ENCODE assay signal across 1 cellular context in the genomic region with DNA sequence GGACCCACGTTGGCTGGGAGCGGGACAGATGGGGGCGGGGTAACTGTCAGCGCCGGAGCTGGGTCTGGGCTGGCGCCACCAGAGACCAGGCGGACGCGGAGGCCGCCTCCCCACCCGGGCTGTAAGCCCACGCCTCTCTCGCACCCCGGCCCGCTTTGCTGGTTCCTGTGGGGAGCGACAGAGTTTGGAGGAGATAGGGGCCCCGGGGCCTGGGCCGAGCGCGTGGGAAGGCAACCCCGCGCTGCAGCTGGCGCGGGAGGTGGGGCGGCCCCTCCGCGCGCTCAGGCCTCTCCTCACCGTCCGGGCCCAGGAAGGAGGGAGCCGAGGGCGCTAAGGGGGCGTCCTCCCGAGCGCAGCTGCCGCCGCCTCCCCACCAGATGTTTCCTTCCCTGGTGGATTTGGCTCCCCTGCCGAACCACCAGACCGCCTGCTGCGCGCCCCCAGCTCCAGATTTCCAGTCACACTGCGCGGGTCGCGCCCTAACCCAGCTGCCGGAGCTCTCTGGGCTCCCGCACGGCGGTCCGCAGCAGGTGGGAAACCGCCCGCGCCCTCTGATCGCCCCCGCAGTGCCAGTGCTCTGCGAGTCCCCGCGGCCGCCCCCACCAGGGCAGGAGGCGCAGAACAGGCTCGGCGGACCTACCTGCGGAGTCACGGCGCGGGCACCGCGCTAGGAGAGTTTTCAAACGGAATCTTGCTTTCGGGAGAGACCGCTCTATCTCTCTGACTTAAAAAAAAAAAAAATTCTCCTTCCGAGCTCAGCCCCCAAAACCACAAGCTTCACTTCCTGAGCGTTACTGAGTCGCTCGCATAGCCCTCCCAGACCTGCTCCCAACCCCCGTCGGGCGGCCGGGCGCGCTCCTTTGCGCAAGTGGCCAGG.
TF ChIP-seq lines count a peak whose summit lies in the region.

No MANE protein-coding gene starts in this region.

TF ChIP-seq in HepG2, 621 proteins besides CTCF, POLR2A, EP300 and RAD21 (continued from another document and continues in another):
- TF ChIP-seq, protein P1, sequence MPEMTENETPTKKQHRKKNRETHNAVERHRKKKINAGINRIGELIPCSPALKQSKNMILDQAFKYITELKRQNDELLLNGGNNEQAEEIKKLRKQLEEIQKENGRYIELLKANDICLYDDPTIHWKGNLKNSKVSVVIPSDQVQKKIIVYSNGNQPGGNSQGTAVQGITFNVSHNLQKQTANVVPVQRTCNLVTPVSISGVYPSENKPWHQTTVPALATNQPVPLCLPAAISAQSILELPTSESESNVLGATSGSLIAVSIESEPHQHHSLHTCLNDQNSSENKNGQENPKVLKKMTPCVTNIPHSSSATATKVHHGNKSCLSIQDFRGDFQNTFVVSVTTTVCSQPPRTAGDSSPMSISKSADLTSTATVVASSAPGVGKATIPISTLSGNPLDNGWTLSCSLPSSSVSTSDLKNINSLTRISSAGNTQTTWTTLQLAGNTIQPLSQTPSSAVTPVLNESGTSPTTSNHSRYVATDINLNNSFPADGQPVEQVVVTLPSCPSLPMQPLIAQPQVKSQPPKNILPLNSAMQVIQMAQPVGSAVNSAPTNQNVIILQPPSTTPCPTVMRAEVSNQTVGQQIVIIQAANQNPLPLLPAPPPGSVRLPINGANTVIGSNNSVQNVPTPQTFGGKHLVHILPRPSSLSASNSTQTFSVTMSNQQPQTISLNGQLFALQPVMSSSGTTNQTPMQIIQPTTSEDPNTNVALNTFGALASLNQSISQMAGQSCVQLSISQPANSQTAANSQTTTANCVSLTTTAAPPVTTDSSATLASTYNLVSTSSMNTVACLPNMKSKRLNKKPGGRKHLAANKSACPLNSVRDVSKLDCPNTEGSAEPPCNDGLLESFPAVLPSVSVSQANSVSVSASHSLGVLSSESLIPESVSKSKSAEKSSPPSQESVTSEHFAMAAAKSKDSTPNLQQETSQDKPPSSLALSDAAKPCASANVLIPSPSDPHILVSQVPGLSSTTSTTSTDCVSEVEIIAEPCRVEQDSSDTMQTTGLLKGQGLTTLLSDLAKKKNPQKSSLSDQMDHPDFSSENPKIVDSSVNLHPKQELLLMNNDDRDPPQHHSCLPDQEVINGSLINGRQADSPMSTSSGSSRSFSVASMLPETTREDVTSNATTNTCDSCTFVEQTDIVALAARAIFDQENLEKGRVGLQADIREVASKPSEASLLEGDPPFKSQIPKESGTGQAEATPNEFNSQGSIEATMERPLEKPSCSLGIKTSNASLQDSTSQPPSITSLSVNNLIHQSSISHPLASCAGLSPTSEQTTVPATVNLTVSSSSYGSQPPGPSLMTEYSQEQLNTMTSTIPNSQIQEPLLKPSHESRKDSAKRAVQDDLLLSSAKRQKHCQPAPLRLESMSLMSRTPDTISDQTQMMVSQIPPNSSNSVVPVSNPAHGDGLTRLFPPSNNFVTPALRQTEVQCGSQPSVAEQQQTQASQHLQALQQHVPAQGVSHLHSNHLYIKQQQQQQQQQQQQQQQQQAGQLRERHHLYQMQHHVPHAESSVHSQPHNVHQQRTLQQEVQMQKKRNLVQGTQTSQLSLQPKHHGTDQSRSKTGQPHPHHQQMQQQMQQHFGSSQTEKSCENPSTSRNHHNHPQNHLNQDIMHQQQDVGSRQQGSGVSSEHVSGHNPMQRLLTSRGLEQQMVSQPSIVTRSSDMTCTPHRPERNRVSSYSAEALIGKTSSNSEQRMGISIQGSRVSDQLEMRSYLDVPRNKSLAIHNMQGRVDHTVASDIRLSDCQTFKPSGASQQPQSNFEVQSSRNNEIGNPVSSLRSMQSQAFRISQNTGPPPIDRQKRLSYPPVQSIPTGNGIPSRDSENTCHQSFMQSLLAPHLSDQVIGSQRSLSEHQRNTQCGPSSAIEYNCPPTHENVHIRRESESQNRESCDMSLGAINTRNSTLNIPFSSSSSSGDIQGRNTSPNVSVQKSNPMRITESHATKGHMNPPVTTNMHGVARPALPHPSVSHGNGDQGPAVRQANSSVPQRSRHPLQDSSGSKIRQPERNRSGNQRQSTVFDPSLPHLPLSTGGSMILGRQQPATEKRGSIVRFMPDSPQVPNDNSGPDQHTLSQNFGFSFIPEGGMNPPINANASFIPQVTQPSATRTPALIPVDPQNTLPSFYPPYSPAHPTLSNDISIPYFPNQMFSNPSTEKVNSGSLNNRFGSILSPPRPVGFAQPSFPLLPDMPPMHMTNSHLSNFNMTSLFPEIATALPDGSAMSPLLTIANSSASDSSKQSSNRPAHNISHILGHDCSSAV (CRISPR knock-in tag; IDR thresholded peaks at IDR 0.05; ENCODE audit: borderline replicate concordance): 0 out of 2 replicates have a peak, but pooled peaks have one; percentile 10
- no peak for TF ChIP-seq NCOA2 (CRISPR knock-in tag; IDR thresholded peaks at IDR 0.05)
- TF ChIP-seq, protein P2, sequence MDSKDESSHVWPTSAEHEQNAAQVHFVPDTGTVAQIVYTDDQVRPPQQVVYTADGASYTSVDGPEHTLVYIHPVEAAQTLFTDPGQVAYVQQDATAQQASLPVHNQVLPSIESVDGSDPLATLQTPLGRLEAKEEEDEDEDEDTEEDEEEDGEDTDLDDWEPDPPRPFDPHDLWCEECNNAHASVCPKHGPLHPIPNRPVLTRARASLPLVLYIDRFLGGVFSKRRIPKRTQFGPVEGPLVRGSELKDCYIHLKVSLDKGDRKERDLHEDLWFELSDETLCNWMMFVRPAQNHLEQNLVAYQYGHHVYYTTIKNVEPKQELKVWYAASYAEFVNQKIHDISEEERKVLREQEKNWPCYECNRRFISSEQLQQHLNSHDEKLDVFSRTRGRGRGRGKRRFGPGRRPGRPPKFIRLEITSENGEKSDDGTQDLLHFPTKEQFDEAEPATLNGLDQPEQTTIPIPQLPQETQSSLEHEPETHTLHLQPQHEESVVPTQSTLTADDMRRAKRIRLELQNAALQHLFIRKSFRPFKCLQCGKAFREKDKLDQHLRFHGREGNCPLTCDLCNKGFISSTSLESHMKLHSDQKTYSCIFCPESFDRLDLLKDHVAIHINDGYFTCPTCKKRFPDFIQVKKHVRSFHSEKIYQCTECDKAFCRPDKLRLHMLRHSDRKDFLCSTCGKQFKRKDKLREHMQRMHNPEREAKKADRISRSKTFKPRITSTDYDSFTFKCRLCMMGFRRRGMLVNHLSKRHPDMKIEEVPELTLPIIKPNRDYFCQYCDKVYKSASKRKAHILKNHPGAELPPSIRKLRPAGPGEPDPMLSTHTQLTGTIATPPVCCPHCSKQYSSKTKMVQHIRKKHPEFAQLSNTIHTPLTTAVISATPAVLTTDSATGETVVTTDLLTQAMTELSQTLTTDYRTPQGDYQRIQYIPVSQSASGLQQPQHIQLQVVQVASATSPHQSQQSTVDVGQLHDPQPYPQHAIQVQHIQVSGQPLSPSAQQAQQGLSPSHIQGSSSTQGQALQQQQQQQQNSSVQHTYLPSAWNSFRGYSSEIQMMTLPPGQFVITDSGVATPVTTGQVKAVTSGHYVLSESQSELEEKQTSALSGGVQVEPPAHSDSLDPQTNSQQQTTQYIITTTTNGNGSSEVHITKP (CRISPR knock-in tag; IDR thresholded peaks at IDR 0.05; ENCODE audit: low read depth): no peak; the same call in 1 of the 2 replicates
- TF ChIP-seq SOX6 (IDR thresholded peaks at IDR 0.05): no peak
- TF ChIP-seq SOX6 (CRISPR knock-in tag; IDR thresholded peaks at IDR 0.05): peak; percentile 15; the same call in 1 of the 2 replicates
- no peak; the same call in 1 of the 2 replicates for TF ChIP-seq SMYD3 (CRISPR knock-in tag; IDR thresholded peaks at IDR 0.05)
- TF ChIP-seq, protein P3, sequence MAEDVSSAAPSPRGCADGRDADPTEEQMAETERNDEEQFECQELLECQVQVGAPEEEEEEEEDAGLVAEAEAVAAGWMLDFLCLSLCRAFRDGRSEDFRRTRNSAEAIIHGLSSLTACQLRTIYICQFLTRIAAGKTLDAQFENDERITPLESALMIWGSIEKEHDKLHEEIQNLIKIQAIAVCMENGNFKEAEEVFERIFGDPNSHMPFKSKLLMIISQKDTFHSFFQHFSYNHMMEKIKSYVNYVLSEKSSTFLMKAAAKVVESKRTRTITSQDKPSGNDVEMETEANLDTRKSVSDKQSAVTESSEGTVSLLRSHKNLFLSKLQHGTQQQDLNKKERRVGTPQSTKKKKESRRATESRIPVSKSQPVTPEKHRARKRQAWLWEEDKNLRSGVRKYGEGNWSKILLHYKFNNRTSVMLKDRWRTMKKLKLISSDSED (CRISPR knock-in tag; IDR thresholded peaks at IDR 0.05): no peak
- TF ChIP-seq, protein P4, sequence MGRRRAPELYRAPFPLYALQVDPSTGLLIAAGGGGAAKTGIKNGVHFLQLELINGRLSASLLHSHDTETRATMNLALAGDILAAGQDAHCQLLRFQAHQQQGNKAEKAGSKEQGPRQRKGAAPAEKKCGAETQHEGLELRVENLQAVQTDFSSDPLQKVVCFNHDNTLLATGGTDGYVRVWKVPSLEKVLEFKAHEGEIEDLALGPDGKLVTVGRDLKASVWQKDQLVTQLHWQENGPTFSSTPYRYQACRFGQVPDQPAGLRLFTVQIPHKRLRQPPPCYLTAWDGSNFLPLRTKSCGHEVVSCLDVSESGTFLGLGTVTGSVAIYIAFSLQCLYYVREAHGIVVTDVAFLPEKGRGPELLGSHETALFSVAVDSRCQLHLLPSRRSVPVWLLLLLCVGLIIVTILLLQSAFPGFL (CRISPR knock-in tag; IDR thresholded peaks at IDR 0.05): no peak
- TF ChIP-seq, protein P5, sequence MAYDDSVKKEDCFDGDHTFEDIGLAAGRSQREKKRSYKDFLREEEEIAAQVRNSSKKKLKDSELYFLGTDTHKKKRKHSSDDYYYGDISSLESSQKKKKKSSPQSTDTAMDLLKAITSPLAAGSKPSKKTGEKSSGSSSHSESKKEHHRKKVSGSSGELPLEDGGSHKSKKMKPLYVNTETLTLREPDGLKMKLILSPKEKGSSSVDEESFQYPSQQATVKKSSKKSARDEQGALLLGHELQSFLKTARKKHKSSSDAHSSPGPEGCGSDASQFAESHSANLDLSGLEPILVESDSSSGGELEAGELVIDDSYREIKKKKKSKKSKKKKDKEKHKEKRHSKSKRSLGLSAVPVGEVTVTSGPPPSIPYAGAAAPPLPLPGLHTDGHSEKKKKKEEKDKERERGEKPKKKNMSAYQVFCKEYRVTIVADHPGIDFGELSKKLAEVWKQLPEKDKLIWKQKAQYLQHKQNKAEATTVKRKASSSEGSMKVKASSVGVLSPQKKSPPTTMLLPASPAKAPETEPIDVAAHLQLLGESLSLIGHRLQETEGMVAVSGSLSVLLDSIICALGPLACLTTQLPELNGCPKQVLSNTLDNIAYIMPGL (CRISPR knock-in tag; IDR thresholded peaks at IDR 0.05; ENCODE audit: borderline replicate concordance in 1 of 2, low read depth in 1 of 2): peak; percentile 94 to 96
- peak; percentile 19; the same call in 1 of the 2 replicates for TF ChIP-seq STAT5B (CRISPR knock-in tag; IDR thresholded peaks at IDR 0.05)
- TF ChIP-seq RCOR2 (CRISPR knock-in tag; IDR thresholded peaks at IDR 0.05): no peak
- TF ChIP-seq PITX1 (CRISPR knock-in tag; IDR thresholded peaks at IDR 0.05): no peak
- TF ChIP-seq FIP1L1 (IDR thresholded peaks at IDR 0.05; ENCODE audit: borderline replicate concordance, insufficient read depth, low read depth, low read length): no peak
- TF ChIP-seq TBL1XR1 (IDR thresholded peaks at IDR 0.05; ENCODE audit: borderline replicate concordance, low read length, partially characterized antibody): no peak
- TF ChIP-seq, protein P6, sequence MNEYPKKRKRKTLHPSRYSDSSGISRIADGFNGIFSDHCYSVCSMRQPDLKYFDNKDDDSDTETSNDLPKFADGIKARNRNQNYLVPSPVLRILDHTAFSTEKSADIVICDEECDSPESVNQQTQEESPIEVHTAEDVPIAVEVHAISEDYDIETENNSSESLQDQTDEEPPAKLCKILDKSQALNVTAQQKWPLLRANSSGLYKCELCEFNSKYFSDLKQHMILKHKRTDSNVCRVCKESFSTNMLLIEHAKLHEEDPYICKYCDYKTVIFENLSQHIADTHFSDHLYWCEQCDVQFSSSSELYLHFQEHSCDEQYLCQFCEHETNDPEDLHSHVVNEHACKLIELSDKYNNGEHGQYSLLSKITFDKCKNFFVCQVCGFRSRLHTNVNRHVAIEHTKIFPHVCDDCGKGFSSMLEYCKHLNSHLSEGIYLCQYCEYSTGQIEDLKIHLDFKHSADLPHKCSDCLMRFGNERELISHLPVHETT (CRISPR knock-in tag; conservative IDR thresholded peaks at IDR 0.05): no peak
- TF ChIP-seq ZNF737 (CRISPR knock-in tag; IDR thresholded peaks at IDR 0.05; ENCODE audit: borderline replicate concordance): no peak
- TF ChIP-seq SMARCE1 (IDR thresholded peaks at IDR 0.05; ENCODE audit: borderline replicate concordance): no peak
- TF ChIP-seq SNAPC2 (CRISPR knock-in tag; IDR thresholded peaks at IDR 0.05): no peak
- TF ChIP-seq, protein P7, sequence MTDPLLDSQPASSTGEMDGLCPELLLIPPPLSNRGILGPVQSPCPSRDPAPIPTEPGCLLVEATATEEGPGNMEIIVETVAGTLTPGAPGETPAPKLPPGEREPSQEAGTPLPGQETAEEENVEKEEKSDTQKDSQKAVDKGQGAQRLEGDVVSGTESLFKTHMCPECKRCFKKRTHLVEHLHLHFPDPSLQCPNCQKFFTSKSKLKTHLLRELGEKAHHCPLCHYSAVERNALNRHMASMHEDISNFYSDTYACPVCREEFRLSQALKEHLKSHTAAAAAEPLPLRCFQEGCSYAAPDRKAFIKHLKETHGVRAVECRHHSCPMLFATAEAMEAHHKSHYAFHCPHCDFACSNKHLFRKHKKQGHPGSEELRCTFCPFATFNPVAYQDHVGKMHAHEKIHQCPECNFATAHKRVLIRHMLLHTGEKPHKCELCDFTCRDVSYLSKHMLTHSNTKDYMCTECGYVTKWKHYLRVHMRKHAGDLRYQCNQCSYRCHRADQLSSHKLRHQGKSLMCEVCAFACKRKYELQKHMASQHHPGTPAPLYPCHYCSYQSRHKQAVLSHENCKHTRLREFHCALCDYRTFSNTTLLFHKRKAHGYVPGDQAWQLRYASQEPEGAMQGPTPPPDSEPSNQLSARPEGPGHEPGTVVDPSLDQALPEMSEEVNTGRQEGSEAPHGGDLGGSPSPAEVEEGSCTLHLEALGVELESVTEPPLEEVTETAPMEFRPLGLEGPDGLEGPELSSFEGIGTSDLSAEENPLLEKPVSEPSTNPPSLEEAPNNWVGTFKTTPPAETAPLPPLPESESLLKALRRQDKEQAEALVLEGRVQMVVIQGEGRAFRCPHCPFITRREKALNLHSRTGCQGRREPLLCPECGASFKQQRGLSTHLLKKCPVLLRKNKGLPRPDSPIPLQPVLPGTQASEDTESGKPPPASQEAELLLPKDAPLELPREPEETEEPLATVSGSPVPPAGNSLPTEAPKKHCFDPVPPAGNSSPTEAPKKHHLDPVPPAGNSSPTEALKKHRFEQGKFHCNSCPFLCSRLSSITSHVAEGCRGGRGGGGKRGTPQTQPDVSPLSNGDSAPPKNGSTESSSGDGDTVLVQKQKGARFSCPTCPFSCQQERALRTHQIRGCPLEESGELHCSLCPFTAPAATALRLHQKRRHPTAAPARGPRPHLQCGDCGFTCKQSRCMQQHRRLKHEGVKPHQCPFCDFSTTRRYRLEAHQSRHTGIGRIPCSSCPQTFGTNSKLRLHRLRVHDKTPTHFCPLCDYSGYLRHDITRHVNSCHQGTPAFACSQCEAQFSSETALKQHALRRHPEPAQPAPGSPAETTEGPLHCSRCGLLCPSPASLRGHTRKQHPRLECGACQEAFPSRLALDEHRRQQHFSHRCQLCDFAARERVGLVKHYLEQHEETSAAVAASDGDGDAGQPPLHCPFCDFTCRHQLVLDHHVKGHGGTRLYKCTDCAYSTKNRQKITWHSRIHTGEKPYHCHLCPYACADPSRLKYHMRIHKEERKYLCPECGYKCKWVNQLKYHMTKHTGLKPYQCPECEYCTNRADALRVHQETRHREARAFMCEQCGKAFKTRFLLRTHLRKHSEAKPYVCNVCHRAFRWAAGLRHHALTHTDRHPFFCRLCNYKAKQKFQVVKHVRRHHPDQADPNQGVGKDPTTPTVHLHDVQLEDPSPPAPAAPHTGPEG (CRISPR knock-in tag; IDR thresholded peaks at IDR 0.05): peak; percentile 54; the same call in 1 of the 2 replicates
- TF ChIP-seq ZSCAN29 (CRISPR knock-in tag; conservative IDR thresholded peaks at IDR 0.05): no peak
- no peak for TF ChIP-seq ELF1 (CRISPR knock-in tag; IDR thresholded peaks at IDR 0.05)
- TF ChIP-seq FOXC1 (CRISPR knock-in tag; IDR thresholded peaks at IDR 0.05; ENCODE audit: borderline replicate concordance): peak; percentile 17; the same call in 1 of the 2 replicates
